1 cellular context compared by ENCODE assay signal in genomic region chr14:60248697-60249314, GRCh38.
TF ChIP-seq lines count a peak whose summit lies in the region.

TSS of gene PPM1A (plus strand) at chr14:60249221. CDS start at chr14:60282704, 33,483 bp downstream.

TF ChIP-seq in K562, 482 proteins besides CTCF, POLR2A, EP300 and RAD21 (continued from another document and continues in another):
- no peak for TF ChIP-seq RERE (CRISPR knock-in tag; IDR thresholded peaks at IDR 0.05; ENCODE audit: borderline replicate concordance)
- peak; percentile 73; the same call in 1 of the 2 replicates for TF ChIP-seq ZNF584 (CRISPR knock-in tag; IDR thresholded peaks at IDR 0.05; ENCODE audit: low read depth)
- TF ChIP-seq HNRNPK (IDR thresholded peaks at IDR 0.05; ENCODE audit: low read depth, low read length, poor library complexity, severe bottlenecking), result peak; percentile 12
- TF ChIP-seq SLC30A9 (CRISPR knock-in tag; IDR thresholded peaks at IDR 0.05), result no peak
- no peak for TF ChIP-seq HDAC8 (tag; IDR thresholded peaks at IDR 0.05)
- TF ChIP-seq YY1 (IDR thresholded peaks at IDR 0.05; ENCODE audit: borderline replicate concordance in 1 of 3, control insufficient read depth in 1 of 3, extremely low read depth in 1 of 3, insufficient read depth in 3 of 3, insufficient read length in 1 of 3, insufficient replicate concordance in 2 of 3, low read depth in 1 of 3, low read length in 2 of 3), result peak in 2 of 3 experiments; percentile 24 to 29
- peak; percentile 60; the same call in 1 of the 2 replicates for TF ChIP-seq VEZF1 (CRISPR knock-in tag; IDR thresholded peaks at IDR 0.05)
- TF ChIP-seq TBP (optimal IDR thresholded peaks at IDR 0.05; ENCODE audit: low read depth, low read length), result peak; percentile 82
- no peak for TF ChIP-seq POLR3G (IDR thresholded peaks at IDR 0.05; ENCODE audit: extremely low read depth, insufficient read length, insufficient replicate concordance)
- peak; percentile 57 for TF ChIP-seq GABPA (tag; conservative IDR thresholded peaks at IDR 0.05; ENCODE audit: low read depth)
- no peak for TF ChIP-seq ZNF436 (CRISPR knock-in tag; IDR thresholded peaks at IDR 0.05)
- TF ChIP-seq ZNF780A (CRISPR knock-in tag; IDR thresholded peaks at IDR 0.05), result no peak
- TF ChIP-seq SMAD4 (CRISPR knock-in tag; conservative IDR thresholded peaks at IDR 0.05), result peak; percentile 13; the same call in 1 of the 2 replicates
- peak; percentile 33; the same call in 1 of the 2 replicates for TF ChIP-seq ZNF395 (CRISPR knock-in tag; IDR thresholded peaks at IDR 0.05)
- TF ChIP-seq NBN (IDR thresholded peaks at IDR 0.05; ENCODE audit: low read depth), result peak; percentile 63; the same call in 1 of the 2 replicates
- TF ChIP-seq SRSF9 (IDR thresholded peaks at IDR 0.05; ENCODE audit: borderline replicate concordance, low read depth, low read length), result no peak
- TF ChIP-seq ELF4 (CRISPR knock-in tag; IDR thresholded peaks at IDR 0.05), result no peak
- TF ChIP-seq SRSF1 (IDR thresholded peaks at IDR 0.05; ENCODE audit: low read depth, low read length), result no peak
- TF ChIP-seq TAF9B (IDR thresholded peaks at IDR 0.05; ENCODE audit: partially characterized antibody), result peak; percentile 57
- TF ChIP-seq EGR1 (conservative IDR thresholded peaks at IDR 0.05), result 0 out of 2 replicates have a peak, but pooled peaks have one; percentile 14
- no peak for TF ChIP-seq ZNF124 (CRISPR knock-in tag; IDR thresholded peaks at IDR 0.05)
- no peak for TF ChIP-seq ZNF785 (CRISPR knock-in tag; IDR thresholded peaks at IDR 0.05)
- no peak for TF ChIP-seq COPS2 (conservative IDR thresholded peaks at IDR 0.05)
- TF ChIP-seq PHB2 (IDR thresholded peaks at IDR 0.05; ENCODE audit: low read depth), result no peak
- TF ChIP-seq UBTF (IDR thresholded peaks at IDR 0.05; ENCODE audit: borderline replicate concordance in 1 of 2, low read depth in 2 of 2, low read length in 2 of 2), result 0 out of 4 replicates have a peak, but pooled peaks of 1 of the 2 experiments have one; percentile 52
- TF ChIP-seq SETDB1 (IDR thresholded peaks at IDR 0.05; ENCODE audit: low read length), result no peak
- TF ChIP-seq CSDE1 (IDR thresholded peaks at IDR 0.05), result no peak
- no peak for TF ChIP-seq ZNF274 (IDR thresholded peaks at IDR 0.05; ENCODE audit: borderline replicate concordance, low read depth, low read length)
- TF ChIP-seq HNRNPLL (IDR thresholded peaks at IDR 0.05; ENCODE audit: low read depth, low read length, poor library complexity, severe bottlenecking), result peak; percentile 19
- peak; percentile 58 for TF ChIP-seq GMEB1 (CRISPR knock-in tag; IDR thresholded peaks at IDR 0.05)
- peak; percentile 66 to 75 for TF ChIP-seq NRF1 (conservative IDR thresholded peaks at IDR 0.05 in 1 of 2, IDR thresholded peaks at IDR 0.05 in 1 of 2)
- TF ChIP-seq FOSL1 (tag; conservative IDR thresholded peaks at IDR 0.05), result peak; percentile 41; the same call in 1 of the 2 replicates
- peak; percentile 90 for TF ChIP-seq ATF2 (CRISPR knock-in tag; IDR thresholded peaks at IDR 0.05)
- no peak for TF ChIP-seq SREBF2 (CRISPR knock-in tag; IDR thresholded peaks at IDR 0.05)
- no peak for TF ChIP-seq FOXM1 (IDR thresholded peaks at IDR 0.05; ENCODE audit: low read depth)
- no peak for TF ChIP-seq FOXM1 (CRISPR knock-in tag; IDR thresholded peaks at IDR 0.05; ENCODE audit: low read depth)
- no peak for TF ChIP-seq FOXK1 (CRISPR knock-in tag; IDR thresholded peaks at IDR 0.05; ENCODE audit: borderline replicate concordance)
- 0 out of 2 replicates have a peak, but pooled peaks have one; percentile 38 for TF ChIP-seq E4F1 (CRISPR knock-in tag; IDR thresholded peaks at IDR 0.05; ENCODE audit: borderline replicate concordance)
- TF ChIP-seq AFF4 (CRISPR knock-in tag; IDR thresholded peaks at IDR 0.05), result 0 out of 2 replicates have a peak, but pooled peaks have one; percentile 41
- TF ChIP-seq BRD4 (IDR thresholded peaks at IDR 0.05), result no peak; the same call in 1 of the 2 replicates
- TF ChIP-seq MEIS2 (IDR thresholded peaks at IDR 0.05; ENCODE audit: partially characterized antibody), result no peak
- peak; percentile 91 for TF ChIP-seq POLR2G (IDR thresholded peaks at IDR 0.05; ENCODE audit: low read depth, low read length)
